In genomic region chr1:160575112-160575664, GRCh38 we compare ENCODE assay signal across 8 cellular contexts. TPM values are rescaled to one million over a fixed set of nuclear protein-coding genes. Genes with fewer than 3 reads are reported as not detected.
DNase-seq lines count a peak whose midpoint lies in the region; ATAC-seq lines count a peak whose summit lies in the region.

No MANE protein-coding gene starts in this region.

- H3K36me3 ChIP-seq in trophoblast cell (ENCODE audit: control insufficient read depth in 1 of 2, insufficient read depth in 2 of 2, low read length in 2 of 2): no peaks in the 10 kb centered on the region
- no peaks in the 10 kb centered on the region for H3K36me3 ChIP-seq in HAP-1 (replicated peaks)

- H2BK120ac ChIP-seq in trophoblast cell (ENCODE audit: insufficient read depth, low read length, poor library complexity): no peak overlapping the region

- H3K14ac ChIP-seq in trophoblast cell (ENCODE audit: low read length): no peak overlapping the region

- no peak overlapping the region for H3K18ac ChIP-seq in trophoblast cell (ENCODE audit: low read length)

- H2BK5ac ChIP-seq in trophoblast cell (ENCODE audit: low read depth, low read length, poor library complexity): no peak overlapping the region

- no peak overlapping the region for H3K4me2 ChIP-seq in trophoblast cell (ENCODE audit: low read length)

- no peak overlapping the region for H3K23ac ChIP-seq in trophoblast cell (ENCODE audit: low read length)

- in situ Hi-C loops in HAP-1 (cut with MboI; ENCODE audit: low sequenced_read_pairs): no loop called here

- DNase-seq in NOMO-1 treated with DMSO at 0.1 percent for 48 hours (lab: John Stamatoyannopoulos, UW; ENCODE audit: unreplicated experiment): peak; percentile 83
- DNase-seq in trophoblast cell: peak; percentile 7 to 24
- no peak for DNase-seq in HAP-1 (ENCODE audit: low spot score in 2 of 2)
- DNase-seq in activated CD8-positive, alpha-beta memory T cell treated with anti-CD3 and anti-CD28 coated beads, Interleukin-2, amount 50 U/mL, for 48 hours: no peak
- DNase-seq in cerebellar nuclear complex (lab: John Stamatoyannopoulos, UW): no peak

- H3K27me3 Mint-ChIP-seq in dendritic cell treated with granulocyte-macrophage colony-stimulating factor and Interleukin-4, amounts not matched to agents 40 ng/mL and 50 ng/mL, for 4 days: no peaks in the 10 kb centered on the region

- H3K27ac Mint-ChIP-seq in dendritic cell treated with granulocyte-macrophage colony-stimulating factor and Interleukin-4, amounts not matched to agents 40 ng/mL and 50 ng/mL, for 4 days: peak overlapping the region; percentile 95

- peaks cover 17% of the 10 kb centered on the region for H3K9me3 Mint-ChIP-seq in dendritic cell treated with granulocyte-macrophage colony-stimulating factor and Interleukin-4, amounts not matched to agents 40 ng/mL and 50 ng/mL, for 4 days

- H3K4ac ChIP-seq in trophoblast cell (ENCODE audit: low read depth, low read length): no peak overlapping the region

- H3K27me3 ChIP-seq in trophoblast cell (ENCODE audit: insufficient read depth, low read length) (no peaks in the 10 kb centered on the region), HAP-1 (ENCODE audit: low read depth) (peaks cover 3% of the 10 kb centered on the region; the same call in 1 of the 2 replicates)

- peak overlapping the region; percentile 69 for H3K4me3 Mint-ChIP-seq in dendritic cell treated with granulocyte-macrophage colony-stimulating factor and Interleukin-4, amounts not matched to agents 40 ng/mL and 50 ng/mL, for 4 days

- H2BK12ac ChIP-seq in trophoblast cell (ENCODE audit: low read length): no peak overlapping the region

- H3K9ac ChIP-seq in trophoblast cell (ENCODE audit: low read length): no peak overlapping the region

- H4K8ac ChIP-seq in trophoblast cell (ENCODE audit: low read depth, low read length): no peak overlapping the region

- no peak overlapping the region for H3K27ac ChIP-seq in trophoblast cell (ENCODE audit: low read depth, low read length)

- H3K4me1 ChIP-seq in trophoblast cell (ENCODE audit: control insufficient read depth in 1 of 2, insufficient read depth in 2 of 2, low read length in 2 of 2): no peaks in the 10 kb centered on the region
- H3K4me1 ChIP-seq in HAP-1: peaks cover 3% of the 10 kb centered on the region; the same call in 1 of the 2 replicates

- no CpG with 5 or more reads among the region's 5 CpGs for WGBS in trophoblast cell (ENCODE audit: extremely low coverage, insufficient coverage, insufficient read length)

- no peak for ATAC-seq in GM21360 (IDR thresholded peaks at IDR 0.05; ENCODE audit: unreplicated experiment)

- H3K4me1 Mint-ChIP-seq in dendritic cell treated with granulocyte-macrophage colony-stimulating factor and Interleukin-4, amounts not matched to agents 40 ng/mL and 50 ng/mL, for 4 days (ENCODE audit: low read depth): peaks cover 73% of the 10 kb centered on the region

- no peaks in the 10 kb centered on the region for H3K9me3 ChIP-seq in trophoblast cell (ENCODE audit: insufficient read depth, low read depth, low read length)
- no peaks in the 10 kb centered on the region for H3K9me3 ChIP-seq in HAP-1

- no peak overlapping the region for H2AFZ ChIP-seq in trophoblast cell (ENCODE audit: insufficient read depth, low read length, poor library complexity)

- H3K4me3 ChIP-seq in GM08714 (ENCODE audit: low read length): peak overlapping the region; percentile 7; the same call in 1 of the 2 replicates
- H3K4me3 ChIP-seq in trophoblast cell (ENCODE audit: low read depth, low read length): no peak overlapping the region
- H3K4me3 ChIP-seq in HAP-1: no peak overlapping the region

- no peak overlapping the region for H2AK5ac ChIP-seq in trophoblast cell (ENCODE audit: low read length)

- H4K91ac ChIP-seq in trophoblast cell (ENCODE audit: low read depth, low read length): no peak overlapping the region

- H4K12ac ChIP-seq in trophoblast cell (ENCODE audit: low read depth, low read length): no peak overlapping the region

- no peaks in the 10 kb centered on the region for H3K79me1 ChIP-seq in trophoblast cell (ENCODE audit: low read length)

- intact Hi-C loops in dendritic cell treated with granulocyte-macrophage colony-stimulating factor and Interleukin-4, amounts not matched to agents 40 ng/mL and 50 ng/mL, for 4 days (cut with micrococcal nuclease): no loop called here

- no peaks in the 10 kb centered on the region for H3K79me2 ChIP-seq in trophoblast cell (ENCODE audit: control insufficient read depth, insufficient read depth, low read length, poor library complexity)

- H3K36me3 Mint-ChIP-seq in dendritic cell treated with granulocyte-macrophage colony-stimulating factor and Interleukin-4, amounts not matched to agents 40 ng/mL and 50 ng/mL, for 4 days (ENCODE audit: low read depth): peaks cover 82% of the 10 kb centered on the region

RNA-seq across cellular contexts. Expression of gene CD84, which starts 4.1 kb away (rescaled TPM):
- not detected in 2 replicates for polyA plus RNA-seq in trophoblast cell (2013)

RNA-seq across cellular contexts. Expression of gene SLAMF6, which starts 52.1 kb away (rescaled TPM):
- not detected in 2 replicates for polyA plus RNA-seq in trophoblast cell (2013)

Comparison
In these comparisons a context has a peak if more than half of its experiments do, and no peak if none do; other contexts are left out.
1. DNase-seq: peak in NOMO-1 treated with DMSO at 0.1 percent for 48 hours (single experiment) and trophoblast cell (2 of 2); none in HAP-1 (0 of 2), activated CD8-positive, alpha-beta memory T cell treated with anti-CD3 and anti-CD28 coated beads, Interleukin-2, amount 50 U/mL, for 48 hours (single experiment) and cerebellar nuclear complex (0 of 2).